In the genomic region with DNA sequence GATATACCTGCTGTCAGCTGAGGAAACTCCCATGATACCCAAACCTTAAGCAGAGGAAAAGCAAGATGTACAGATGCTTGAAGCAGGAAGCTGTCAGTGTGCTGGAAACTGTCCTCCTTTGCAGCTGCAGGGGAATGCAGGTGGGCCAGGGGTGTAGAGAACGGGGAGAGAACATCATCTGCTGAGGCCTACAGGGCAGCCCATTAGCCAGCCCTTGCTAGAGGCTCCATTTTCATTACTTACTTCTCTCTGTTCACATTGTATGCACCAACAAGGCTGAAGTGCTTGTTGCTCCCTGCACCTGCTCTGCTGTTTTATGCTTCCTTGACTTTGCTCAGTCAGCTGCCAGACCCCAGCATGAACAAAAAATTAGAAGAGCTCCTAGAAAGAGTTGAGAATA, we compare ENCODE assay signal across 16 cellular contexts.
"Had no signal": no experiment of that assay in that cellular context is flagged by ENCODE, and none has a peak within 500 bp of the region (broad histone marks: within the 10 kb centered on the region; RNA-seq: fewer than 3 reads in every experiment).

No MANE protein-coding gene starts in this region.

- H3K9me3 ChIP-seq: lower lobe of right lung had no signal

- H3K27me3 ChIP-seq: dorsolateral prefrontal cortex, neural progenitor cell had no signal

- H3K79me2 ChIP-seq: parathyroid adenoma had no signal

- FAIRE-seq: TTC549 had no signal

- DNase-seq: activated CD4-positive, alpha-beta T cell treated with anti-CD3 and anti-CD28 coated beads, Interleukin-2, amount 50 U/mL, for 1 hour; activated CD4-positive, CD25-positive, alpha-beta regulatory T cell; activated effector memory CD4-positive, alpha-beta T cell treated with anti-CD3 and anti-CD28 coated beads, Interleukin-2, amount 50 U/mL, for 16 hours; activated naive CD8-positive, alpha-beta T cell treated with anti-CD3 and anti-CD28 coated beads, Interleukin-2, amount 10 ng/mL, durations not matched to agents 7 days and 5 days; activated T-cell treated with anti-CD3 and anti-CD28 coated beads, Interleukin-2, amount 50 U/mL, for 4 hours; aorta; dorsolateral prefrontal cortex; immature natural killer cell; left cardiac atrium; lower lobe of right lung; midbrain; retina had no signal

- H3K4me1 ChIP-seq: lower lobe of right lung, neural progenitor cell, parathyroid adenoma had no signal

- H3K27ac ChIP-seq: dorsolateral prefrontal cortex, lower lobe of right lung, neural progenitor cell, parathyroid adenoma had no signal

- H3K4me2 ChIP-seq: neural progenitor cell had no signal

- H3K36me3 ChIP-seq: lower lobe of right lung, neural progenitor cell had no signal

- H3K9ac ChIP-seq: neural progenitor cell, parathyroid adenoma had no signal

- H3K4me3 ChIP-seq: dorsolateral prefrontal cortex, lower lobe of right lung, neural progenitor cell had no signal

- H2AFZ ChIP-seq: neural progenitor cell, parathyroid adenoma had no signal

- ATAC-seq: activated T-cell treated with anti-CD3 and anti-CD28 coated beads, Interleukin-2, amount 50 U/mL, for 4 hours; esophagus mucosa; left cardiac atrium; lower lobe of right lung had no signal
